ENCODE assay signal across 13 cellular contexts in the genomic region with DNA sequence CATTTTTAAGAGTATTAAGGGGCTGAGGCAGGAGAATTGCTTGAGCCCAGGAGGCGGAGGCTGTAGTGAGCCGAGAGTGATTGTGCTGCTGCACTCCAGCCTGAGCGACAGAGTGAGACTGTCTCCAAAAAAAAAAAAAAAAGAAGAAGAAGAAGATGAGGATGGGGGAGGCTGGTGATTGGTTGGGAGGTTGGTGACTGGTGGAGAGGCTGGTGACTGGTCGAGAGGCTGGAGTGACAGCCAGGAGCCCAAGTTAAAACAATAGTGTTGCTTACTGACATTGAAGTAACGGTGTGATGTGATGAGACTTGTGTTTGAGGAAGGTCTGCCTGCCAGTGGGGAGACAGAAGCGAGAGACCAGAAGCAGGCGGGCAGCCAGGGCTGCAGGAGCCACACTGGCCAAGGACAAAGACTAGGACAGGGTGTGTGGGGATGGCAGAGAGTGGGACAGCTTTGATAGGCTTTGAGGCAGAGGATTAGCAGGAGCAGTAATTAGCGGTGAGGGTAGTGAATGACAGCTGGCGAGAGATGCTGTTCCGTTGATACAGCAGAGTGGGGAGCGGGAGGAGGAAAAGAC. TPM values are rescaled to one million over a fixed set of nuclear protein-coding genes. Genes with fewer than 3 reads are reported as not detected.
DNase-seq lines count a peak whose midpoint lies in the region; ATAC-seq and TF ChIP-seq lines count a peak whose summit lies in the region.
"Had no signal": no experiment of that assay in that cellular context is flagged by ENCODE, and none has a peak within 500 bp of the region (broad histone marks: within the 10 kb centered on the region; RNA-seq: fewer than 3 reads in every experiment).

No MANE protein-coding gene starts in this region.

- peak overlapping the region in 23 of 59 donors; percentile 0 to 41 (median 22) for H3K4me3 ChIP-seq in dorsolateral prefrontal cortex
- H3K4me3 ChIP-seq in osteoblast (ENCODE audit: insufficient read depth, low read length), result no peak overlapping the region
- H3K4me3 ChIP-seq: thoracic aorta had no signal

- DNase-seq in T-helper 2 cell treated with Interferon-gamma antibody and Interleukin-4, amounts not matched to agents 5 μg/mL and 100 μg/mL, for 36 hours (ENCODE audit: low spot score), result no peak
- DNase-seq in T-helper 2 cell, result no peak
- peak; percentile 97 for DNase-seq in NCI-H82 (lab: John Stamatoyannopoulos, UW)
- DNase-seq in dorsolateral prefrontal cortex, result peak in 3 of 10 donors; percentile 43 to 64 (median 54)
- DNase-seq in osteoblast (ENCODE audit: insufficient read length, low spot score, missing footprints), result peak; percentile 67
- DNase-seq in stimulated activated CD4-positive, alpha-beta T cell treated with anti-CD3 and anti-CD28 coated beads, Interleukin-4, amount 100 ng/mL, for 24 hours, result no peak
- no peak for DNase-seq in CD14-positive monocyte (ENCODE audit: low spot score)
- DNase-seq: OCI-M1, T-helper 1 cell had no signal

- H3K27me3 Mint-ChIP-seq in T-helper 2 cell treated with Interferon-gamma antibody and Interleukin-4, amounts not matched to agents 5 μg/mL and 100 μg/mL, for 36 hours (ENCODE audit: low read depth), result no peaks in the 10 kb centered on the region
- H3K27me3 Mint-ChIP-seq in CD14-positive monocyte (ENCODE audit: low read depth in 3 of 3), result peaks cover 0 to 8% (median 1%) of the 10 kb centered on the region in 3 donors

- H2AFZ ChIP-seq in osteoblast (ENCODE audit: low read length), result no peak overlapping the region

- peaks cover 33% of the 10 kb centered on the region for H3K4me1 Mint-ChIP-seq in T-helper 2 cell treated with Interferon-gamma antibody and Interleukin-4, amounts not matched to agents 5 μg/mL and 100 μg/mL, for 36 hours (ENCODE audit: low read depth)
- peaks cover 22% of the 10 kb centered on the region for H3K4me1 Mint-ChIP-seq in CD14-positive monocyte

- H3K27ac ChIP-seq in dorsolateral prefrontal cortex (peak overlapping the region in 53 of 59 donors; percentile 7 to 81 (median 66)), osteoblast (ENCODE audit: low read depth, low read length) (no peak overlapping the region)
- H3K27ac ChIP-seq: KMS-11, thoracic aorta had no signal

- no peak overlapping the region for H3K4me3 Mint-ChIP-seq in T-helper 2 cell treated with Interferon-gamma antibody and Interleukin-4, amounts not matched to agents 5 μg/mL and 100 μg/mL, for 36 hours
- no peak overlapping the region for H3K4me3 Mint-ChIP-seq in CD14-positive monocyte

- H3K4me2 ChIP-seq in osteoblast (ENCODE audit: insufficient read depth, low read length), result no peak overlapping the region
- H3K4me2 ChIP-seq: KMS-11 had no signal

- H3K4me1 ChIP-seq in osteoblast (ENCODE audit: insufficient read depth, low read length), result peaks cover 16% of the 10 kb centered on the region

- no peaks in the 10 kb centered on the region for H3K27me3 ChIP-seq in dorsolateral prefrontal cortex
- no peaks in the 10 kb centered on the region for H3K27me3 ChIP-seq in osteoblast (ENCODE audit: insufficient read depth, low read length)

- H3K9me3 Mint-ChIP-seq in T-helper 2 cell treated with Interferon-gamma antibody and Interleukin-4, amounts not matched to agents 5 μg/mL and 100 μg/mL, for 36 hours, result no peaks in the 10 kb centered on the region
- H3K9me3 Mint-ChIP-seq in CD14-positive monocyte, result peaks cover 0 to 2% (median 0%) of the 10 kb centered on the region in 7 donors

- peaks cover 77% of the 10 kb centered on the region for H3K36me3 ChIP-seq in osteoblast (ENCODE audit: insufficient read depth, low read length)

- peaks cover 41% of the 10 kb centered on the region for H4K20me1 ChIP-seq in osteoblast (ENCODE audit: insufficient read depth, low read length)

- peaks cover 88% of the 10 kb centered on the region for H3K79me2 ChIP-seq in osteoblast (ENCODE audit: insufficient read depth, low read length)

- TF ChIP-seq CTCF in dorsolateral prefrontal cortex (IDR thresholded peaks at IDR 0.05 in 54 of 56, conservative IDR thresholded peaks at IDR 0.05 in 2 of 56; ENCODE audit: low read depth in 1 of 56, partially characterized antibody in 56 of 56), result no peak
- no peak for TF ChIP-seq CTCF in osteoblast (IDR thresholded peaks at IDR 0.05; ENCODE audit: extremely low read depth, low read depth, low read length)
- no peak for TF ChIP-seq CTCF in CD14-positive monocyte (IDR thresholded peaks at IDR 0.05)

- peaks cover 78% of the 10 kb centered on the region for H3K36me3 Mint-ChIP-seq in T-helper 2 cell treated with Interferon-gamma antibody and Interleukin-4, amounts not matched to agents 5 μg/mL and 100 μg/mL, for 36 hours (ENCODE audit: low read depth)
- peaks cover 70 to 78% of the 10 kb centered on the region in 2 donors for H3K36me3 Mint-ChIP-seq in CD14-positive monocyte

- intact Hi-C loops in dorsolateral prefrontal cortex (cut with DNase I), result no loop called here
- intact Hi-C loops in CD14-positive monocyte (cut with micrococcal nuclease), result no loop called here

- peak overlapping the region; percentile 22 for H3K27ac Mint-ChIP-seq in T-helper 2 cell treated with Interferon-gamma antibody and Interleukin-4, amounts not matched to agents 5 μg/mL and 100 μg/mL, for 36 hours
- H3K27ac Mint-ChIP-seq in CD14-positive monocyte, result peak overlapping the region in 2 of 7 donors; percentile 31 to 32

- ATAC-seq in HG03045 (IDR thresholded peaks at IDR 0.05; ENCODE audit: unreplicated experiment), result no peak
- ATAC-seq: sciatic nerve had no signal

- H3K9me3 ChIP-seq in osteoblast (ENCODE audit: low read depth, low read length), result no peaks in the 10 kb centered on the region
- H3K9me3 ChIP-seq: thoracic aorta had no signal

RNA-seq across cellular contexts. Expression of a gene that starts 4.9 kb away (rescaled TPM):
- total RNA-seq in dorsolateral prefrontal cortex (100 to 1,000 TPM in 56 of 120 experiments, 10 to 100 TPM in 64; 60.4 to 142 (median 97.9) TPM), osteoblast (31.2 and 42.0 TPM in 2 replicates)
- 10 to 100 TPM; 26.9 to 29.6 TPM for polyA plus RNA-seq in CD14-positive monocyte

RNA-seq across cellular contexts. Expression of a gene that starts 9.7 kb away (rescaled TPM):
- 1 to 10 TPM in 118 of 120 experiments, under 1 TPM in 2; 0.51 to 5.4 (median 2.7) TPM for total RNA-seq in dorsolateral prefrontal cortex
- 4.7 and 5.8 TPM in 2 replicates for total RNA-seq in osteoblast
- under 1 TPM; 0.57 to 0.76 TPM for polyA plus RNA-seq in CD14-positive monocyte

RNA-seq across cellular contexts. Expression of a gene that starts 12.6 kb away (rescaled TPM):
- total RNA-seq in dorsolateral prefrontal cortex (10 to 100 TPM; 12.5 to 46.7 (median 23.4) TPM), osteoblast (115 TPM in 2 replicates)
- polyA plus RNA-seq in CD14-positive monocyte, result 1 to 10 TPM; 1.9 to 5.9 TPM

RNA-seq across cellular contexts. Expression of a gene that starts 15.9 kb away (rescaled TPM):
- 10 to 100 TPM; 14.4 to 57.3 (median 37.8) TPM for total RNA-seq in dorsolateral prefrontal cortex
- total RNA-seq in osteoblast, result under 0.01 TPM in 2 replicates
- polyA plus RNA-seq in CD14-positive monocyte, result not detected

RNA-seq across cellular contexts. Expression of a gene that starts 27.3 kb away (rescaled TPM):
- total RNA-seq in dorsolateral prefrontal cortex (10 to 100 TPM; 15.8 to 54.2 (median 30.1) TPM), osteoblast (19.5 and 20.0 TPM in 2 replicates)
- polyA plus RNA-seq in CD14-positive monocyte, result 10 to 100 TPM; 18.8 to 19.3 TPM

Comparison
In these comparisons a context has a peak if more than half of its experiments do, and no peak if none do; other contexts are left out.
1. DNase-seq: peak in NCI-H82 (single experiment) and osteoblast (single experiment); none in T-helper 2 cell treated with Interferon-gamma antibody and Interleukin-4, amounts not matched to agents 5 μg/mL and 100 μg/mL, for 36 hours (single experiment), T-helper 2 cell (0 of 5), stimulated activated CD4-positive, alpha-beta T cell treated with anti-CD3 and anti-CD28 coated beads, Interleukin-4, amount 100 ng/mL, for 24 hours (single experiment) and CD14-positive monocyte (single experiment).